19 cellular contexts compared by ENCODE assay signal in genomic region chr1:13666317-13666716, GRCh38. TPM values are rescaled to one million over a fixed set of nuclear protein-coding genes. Genes with fewer than 3 reads are reported as not detected.
A peak's percentile ranks its signal among the peaks of the same experiment; 100 is the strongest.
DNase-seq lines count a peak whose midpoint lies in the region; ATAC-seq and TF ChIP-seq lines count a peak whose summit lies in the region.
"Had no signal": no experiment of that assay in that cellular context is flagged by ENCODE, and none has a peak within 500 bp of the region (broad histone marks: within the 10 kb centered on the region; RNA-seq: fewer than 3 reads in every experiment).

No MANE protein-coding gene starts in this region.

- peaks cover 5 to 8% (median 6%) of the 10 kb centered on the region in 3 donors for H3K27me3 Mint-ChIP-seq in naive B cell

- no peaks in the 10 kb centered on the region for H3K36me3 Mint-ChIP-seq in naive B cell
- H3K36me3 Mint-ChIP-seq: activated CD8-positive, alpha-beta memory T cell treated with anti-CD3 and anti-CD28 coated beads, Interleukin-2, amount 10 ng/mL, durations not matched to agents 7 days and 5 days; activated naive CD4-positive, alpha-beta T cell treated with anti-CD3 and anti-CD28 coated beads, Interleukin-2, amount 50 U/mL, for 24 hours had no signal

- peaks cover 0 to 2% (median 0%) of the 10 kb centered on the region in 7 donors for H3K9me3 Mint-ChIP-seq in naive B cell
- H3K9me3 Mint-ChIP-seq: activated CD4-positive, alpha-beta T cell treated with anti-CD3 and anti-CD28 coated beads, Interleukin-2, amount 10 ng/mL, durations not matched to agents 7 days and 5 days; activated naive CD4-positive, alpha-beta T cell treated with anti-CD3 and anti-CD28 coated beads, Interleukin-2, amount 50 U/mL, for 24 hours; activated T-helper 1 cell treated with anti-CD3 and anti-CD28 coated beads, Interleukin-12 subunit alpha, Interleukin-12 subunit beta, Interleukin-2, Interleukin-4 antibody, amounts not matched to agents 30 ng/mL and 10 ng/mL and 1 ng/mL, durations not matched to agents 14 hours and 24 hours and 36 hours; CD4-positive, alpha-beta T cell had no signal

- TF ChIP-seq CTCF in GM12865 (IDR thresholded peaks at IDR 0.05; ENCODE audit: insufficient read depth, low read depth, low read length, missing control alignments): no peak

- H3K27ac Mint-ChIP-seq in naive B cell: peak overlapping the region; percentile 89 to 98 (median 97)
- H3K27ac Mint-ChIP-seq: activated CD4-positive, alpha-beta T cell treated with anti-CD3 and anti-CD28 coated beads, Interleukin-2, amount 10 ng/mL, durations not matched to agents 7 days and 5 days; activated CD8-positive, alpha-beta memory T cell treated with anti-CD3 and anti-CD28 coated beads, Interleukin-2, amount 10 ng/mL, durations not matched to agents 7 days and 5 days; activated naive CD4-positive, alpha-beta T cell treated with anti-CD3 and anti-CD28 coated beads, Interleukin-2, amount 50 U/mL, for 24 hours; activated T-helper 1 cell treated with anti-CD3 and anti-CD28 coated beads, Interleukin-12 subunit alpha, Interleukin-12 subunit beta, Interleukin-2, Interleukin-4 antibody, amounts not matched to agents 30 ng/mL and 10 ng/mL and 1 ng/mL, durations not matched to agents 14 hours and 24 hours and 36 hours; CD4-positive, alpha-beta T cell had no signal

- no peak for ATAC-seq in naive B cell (ENCODE audit: low read depth in 2 of 2)
- no peak for ATAC-seq in GM21526 (IDR thresholded peaks at IDR 0.05; ENCODE audit: low FRiP score, unreplicated experiment)

- H3K4me3 Mint-ChIP-seq in naive B cell: peak overlapping the region; percentile 41 to 85 (median 76)
- H3K4me3 Mint-ChIP-seq: activated CD4-positive, alpha-beta T cell treated with anti-CD3 and anti-CD28 coated beads, Interleukin-2, amount 10 ng/mL, durations not matched to agents 7 days and 5 days; activated CD8-positive, alpha-beta memory T cell treated with anti-CD3 and anti-CD28 coated beads, Interleukin-2, amount 10 ng/mL, durations not matched to agents 7 days and 5 days; activated naive CD4-positive, alpha-beta T cell treated with anti-CD3 and anti-CD28 coated beads, Interleukin-2, amount 50 U/mL, for 24 hours; activated T-helper 1 cell treated with anti-CD3 and anti-CD28 coated beads, Interleukin-12 subunit alpha, Interleukin-12 subunit beta, Interleukin-2, Interleukin-4 antibody, amounts not matched to agents 30 ng/mL and 10 ng/mL and 1 ng/mL, durations not matched to agents 14 hours and 24 hours and 36 hours; CD4-positive, alpha-beta T cell had no signal

- DNase-seq in GM12865 (ENCODE audit: low read depth) (peak; percentile 10), NAMALWA (ENCODE audit: low spot score) (peak; percentile 86), RPMI8226 (peak; percentile 69), naive B cell (no peak), caudate nucleus (lab: John Stamatoyannopoulos, UW) (no peak), kidney tubule cell (ENCODE audit: low spot score) (no peak), ecto neural progenitor cell (ENCODE audit: low spot score) (no peak)
- DNase-seq: GOT3, NCI-H774 had no signal

- peaks cover 27 to 36% (median 36%) of the 10 kb centered on the region in 3 donors for H3K4me1 Mint-ChIP-seq in naive B cell

- no peak overlapping the region for H3K27ac ChIP-seq in caudate nucleus (ENCODE audit: low read depth, low read length)
- H3K27ac ChIP-seq: neutrophil, prostate gland, SJCRH30 had no signal

- H3K4me3 ChIP-seq in GM12865 (ENCODE audit: low read depth, low read length): no peak overlapping the region
- H3K4me3 ChIP-seq: Peyer's patch, prostate gland, SJCRH30 had no signal

RNA-seq across cellular contexts. Expression of gene PRDM2, which starts 33.7 kb away (rescaled TPM):
- polyA plus RNA-seq in naive B cell (ENCODE audit: low read depth in 6 of 6): 10 to 100 TPM; 18.4 to 49.1 (median 35.3) TPM

Comparison
In these comparisons a context has a peak if more than half of its experiments do, and no peak if none do; other contexts are left out.
1. DNase-seq: peak in GM12865 (single experiment), NAMALWA (single experiment) and RPMI8226 (single experiment); none in naive B cell (single experiment), caudate nucleus (0 of 61), kidney tubule cell (single experiment) and ecto neural progenitor cell (single experiment).